In genomic region chr14:35301334-35302210, GRCh38 we compare ENCODE assay signal across 13 cellular contexts. TPM values are rescaled to one million over a fixed set of nuclear protein-coding genes. Genes with fewer than 3 reads are reported as not detected.
A peak's percentile ranks its signal among the peaks of the same experiment; 100 is the strongest.
DNase-seq lines count a peak whose midpoint lies in the region; ATAC-seq and TF ChIP-seq lines count a peak whose summit lies in the region.
"Had no signal": no experiment of that assay in that cellular context is flagged by ENCODE, and none has a peak within 500 bp of the region (broad histone marks: within the 10 kb centered on the region; RNA-seq: fewer than 3 reads in every experiment).

No MANE protein-coding gene starts in this region.

- H3K27ac Mint-ChIP-seq in activated T-helper 1 cell treated with anti-CD3 and anti-CD28 coated beads, Interleukin-12 subunit alpha, Interleukin-12 subunit beta, Interleukin-2, Interleukin-4 antibody, amounts not matched to agents 30 ng/mL and 10 ng/mL and 1 ng/mL, durations not matched to agents 14 hours and 24 hours and 36 hours, result peak overlapping the region; percentile 89
- H3K27ac Mint-ChIP-seq in natural killer cell treated with Interleukin-12 subunit alpha and Interleukin-12 subunit beta and Interleukin-15 and Interleukin-18, amount 100 ng/mL, for 72 hours, result peak overlapping the region; percentile 63 to 77

- no peak overlapping the region for H2AFZ ChIP-seq in DND-41 (ENCODE audit: low read depth, low read length)

- H3K79me2 ChIP-seq in DND-41 (ENCODE audit: insufficient read depth, low read length), result peaks cover 100% of the 10 kb centered on the region

- peak overlapping the region in 1 of 2 experiments; percentile 31; a peak in 1 of 4 replicates for H3K4me3 ChIP-seq in DND-41 (ENCODE audit: low read depth in 1 of 2, low read length in 2 of 2)
- H3K4me3 ChIP-seq: tibial artery had no signal

- intact Hi-C loops in activated T-helper 1 cell treated with anti-CD3 and anti-CD28 coated beads, Interleukin-12 subunit alpha, Interleukin-12 subunit beta, Interleukin-2, Interleukin-4 antibody, amounts not matched to agents 30 ng/mL and 10 ng/mL and 1 ng/mL, durations not matched to agents 14 hours and 24 hours and 36 hours (cut with micrococcal nuclease), result loop anchor here (1.0 kb wide), 5 partner anchors 9 to 70 kb away; partner anchors contain the start of gene PSMA6

- peaks cover 17% of the 10 kb centered on the region for H3K36me3 Mint-ChIP-seq in activated T-helper 1 cell treated with anti-CD3 and anti-CD28 coated beads, Interleukin-12 subunit alpha, Interleukin-12 subunit beta, Interleukin-2, Interleukin-4 antibody, amounts not matched to agents 30 ng/mL and 10 ng/mL and 1 ng/mL, durations not matched to agents 14 hours and 24 hours and 36 hours (ENCODE audit: low read depth)
- peaks cover 34% of the 10 kb centered on the region for H3K36me3 Mint-ChIP-seq in natural killer cell treated with Interleukin-12 subunit alpha and Interleukin-12 subunit beta and Interleukin-15 and Interleukin-18, amount 100 ng/mL, for 72 hours

- H3K27me3 ChIP-seq in DND-41 (ENCODE audit: insufficient read depth, low read length, poor library complexity), result no peaks in the 10 kb centered on the region
- H3K27me3 ChIP-seq: brain microvascular endothelial cell, tibial artery had no signal

- DNase-seq in DMS53 (lab: John Stamatoyannopoulos, UW), result peak; percentile 28
- no peak for DNase-seq in DMS53 treated with DMSO at 0.1 percent for 48 hours (lab: John Stamatoyannopoulos, UW; ENCODE audit: unreplicated experiment)
- peak; percentile 53 for DNase-seq in DND-41
- no peak for DNase-seq in activated T-helper 1 cell treated with anti-CD3 and anti-CD28 coated beads, Interleukin-12 subunit alpha, Interleukin-12 subunit beta, Interleukin-2, Interleukin-4 antibody, amounts not matched to agents 30 ng/mL and 10 ng/mL and 1 ng/mL, durations not matched to agents 14 hours and 24 hours and 36 hours (ENCODE audit: low spot score)
- DNase-seq in natural killer cell treated with Interleukin-12 subunit alpha and Interleukin-12 subunit beta and Interleukin-15 and Interleukin-18, amount 100 ng/mL, for 72 hours (ENCODE audit: low spot score), result no peak
- DNase-seq in HUDEP-2 (lab: John Stamatoyannopoulos, UW; ENCODE audit: unreplicated experiment in 76 of 76), result no peak
- DNase-seq: 8988T; activated CD8-positive, alpha-beta memory T cell treated with anti-CD3 and anti-CD28 coated beads, Interleukin-2, amount 50 U/mL, for 4 hours; brain microvascular endothelial cell; NCI-H510A; tibial artery had no signal

- H3K4me1 ChIP-seq in DND-41 (ENCODE audit: insufficient read depth, low read length), result peaks cover 84% of the 10 kb centered on the region

- no peak for TF ChIP-seq CTCF in DND-41 (IDR thresholded peaks at IDR 0.05; ENCODE audit: borderline replicate concordance, extremely low read depth, low read length, poor library complexity, severe bottlenecking)

- peaks cover 84% of the 10 kb centered on the region for H4K20me1 ChIP-seq in DND-41 (ENCODE audit: insufficient read depth, low read length)

- ATAC-seq in DND-41 (ENCODE audit: insufficient read depth, low read depth), result peak; percentile 57
- peak; percentile 49 to 62 for ATAC-seq in natural killer cell treated with Interleukin-12 subunit alpha and Interleukin-12 subunit beta and Interleukin-15 and Interleukin-18, amount 100 ng/mL, for 72 hours
- ATAC-seq in GM18519 (IDR thresholded peaks at IDR 0.05; ENCODE audit: low FRiP score, unreplicated experiment), result no peak
- no peak for ATAC-seq in HG02981 (IDR thresholded peaks at IDR 0.05; ENCODE audit: unreplicated experiment)

- peaks cover 58% of the 10 kb centered on the region for H3K36me3 ChIP-seq in DND-41 (ENCODE audit: insufficient read depth, low read length)
- H3K36me3 ChIP-seq: brain microvascular endothelial cell, tibial artery had no signal

- peak overlapping the region; percentile 37 for H3K4me3 Mint-ChIP-seq in activated T-helper 1 cell treated with anti-CD3 and anti-CD28 coated beads, Interleukin-12 subunit alpha, Interleukin-12 subunit beta, Interleukin-2, Interleukin-4 antibody, amounts not matched to agents 30 ng/mL and 10 ng/mL and 1 ng/mL, durations not matched to agents 14 hours and 24 hours and 36 hours
- H3K4me3 Mint-ChIP-seq in natural killer cell treated with Interleukin-12 subunit alpha and Interleukin-12 subunit beta and Interleukin-15 and Interleukin-18, amount 100 ng/mL, for 72 hours, result peak overlapping the region; percentile 66

- H3K4me2 ChIP-seq in DND-41 (ENCODE audit: insufficient read depth, low read length), result peak overlapping the region; percentile 83

- peak overlapping the region; percentile 33; the same call in 1 of the 2 replicates for H3K9ac ChIP-seq in DND-41 (ENCODE audit: low read depth, low read length)

- peak overlapping the region; percentile 69 for H3K27ac ChIP-seq in DND-41 (ENCODE audit: low read length)
- H3K27ac ChIP-seq: brain microvascular endothelial cell had no signal

- H3K9me3 Mint-ChIP-seq in activated T-helper 1 cell treated with anti-CD3 and anti-CD28 coated beads, Interleukin-12 subunit alpha, Interleukin-12 subunit beta, Interleukin-2, Interleukin-4 antibody, amounts not matched to agents 30 ng/mL and 10 ng/mL and 1 ng/mL, durations not matched to agents 14 hours and 24 hours and 36 hours, result peaks cover 3% of the 10 kb centered on the region
- H3K9me3 Mint-ChIP-seq in natural killer cell treated with Interleukin-12 subunit alpha and Interleukin-12 subunit beta and Interleukin-15 and Interleukin-18, amount 100 ng/mL, for 72 hours, result no peaks in the 10 kb centered on the region

- H3K9me3 ChIP-seq in DND-41 (ENCODE audit: insufficient read depth, low read length, severe bottlenecking), result no peaks in the 10 kb centered on the region
- H3K9me3 ChIP-seq: tibial artery had no signal

- H3K4me1 Mint-ChIP-seq in activated T-helper 1 cell treated with anti-CD3 and anti-CD28 coated beads, Interleukin-12 subunit alpha, Interleukin-12 subunit beta, Interleukin-2, Interleukin-4 antibody, amounts not matched to agents 30 ng/mL and 10 ng/mL and 1 ng/mL, durations not matched to agents 14 hours and 24 hours and 36 hours (ENCODE audit: low read depth), result peaks cover 46% of the 10 kb centered on the region
- peaks cover 52 to 57% of the 10 kb centered on the region in 2 donors for H3K4me1 Mint-ChIP-seq in natural killer cell treated with Interleukin-12 subunit alpha and Interleukin-12 subunit beta and Interleukin-15 and Interleukin-18, amount 100 ng/mL, for 72 hours (ENCODE audit: low read depth in 2 of 2)

- no peaks in the 10 kb centered on the region for H3K27me3 Mint-ChIP-seq in activated T-helper 1 cell treated with anti-CD3 and anti-CD28 coated beads, Interleukin-12 subunit alpha, Interleukin-12 subunit beta, Interleukin-2, Interleukin-4 antibody, amounts not matched to agents 30 ng/mL and 10 ng/mL and 1 ng/mL, durations not matched to agents 14 hours and 24 hours and 36 hours (ENCODE audit: insufficient read depth)
- H3K27me3 Mint-ChIP-seq in natural killer cell treated with Interleukin-12 subunit alpha and Interleukin-12 subunit beta and Interleukin-15 and Interleukin-18, amount 100 ng/mL, for 72 hours, result no peaks in the 10 kb centered on the region

RNA-seq across cellular contexts. Expression of gene PSMA6, which starts 9.4 kb away (rescaled TPM):
- total RNA-seq in activated T-helper 1 cell treated with anti-CD3 and anti-CD28 coated beads, Interleukin-12 subunit alpha, Interleukin-12 subunit beta, Interleukin-2, Interleukin-4 antibody, amounts not matched to agents 30 ng/mL and 10 ng/mL and 1 ng/mL, durations not matched to agents 14 hours and 24 hours and 36 hours, result 475 and 479 TPM in 2 replicates
- total RNA-seq in natural killer cell treated with Interleukin-12 subunit alpha and Interleukin-12 subunit beta and Interleukin-15 and Interleukin-18, amount 100 ng/mL, for 72 hours, result 100 to 1,000 TPM; 464 to 704 TPM

Comparison
In these comparisons a context has a peak if more than half of its experiments do, and no peak if none do; other contexts are left out.
1. DNase-seq: peak in DMS53 (single experiment) and DND-41 (single experiment); none in DMS53 treated with DMSO at 0.1 percent for 48 hours (single experiment), activated T-helper 1 cell treated with anti-CD3 and anti-CD28 coated beads, Interleukin-12 subunit alpha, Interleukin-12 subunit beta, Interleukin-2, Interleukin-4 antibody, amounts not matched to agents 30 ng/mL and 10 ng/mL and 1 ng/mL, durations not matched to agents 14 hours and 24 hours and 36 hours (single experiment), natural killer cell treated with Interleukin-12 subunit alpha and Interleukin-12 subunit beta and Interleukin-15 and Interleukin-18, amount 100 ng/mL, for 72 hours (single experiment) and HUDEP-2 (0 of 76).
2. ATAC-seq: peak in DND-41 (single experiment) and natural killer cell treated with Interleukin-12 subunit alpha and Interleukin-12 subunit beta and Interleukin-15 and Interleukin-18, amount 100 ng/mL, for 72 hours (2 of 2); none in GM18519 (single experiment) and HG02981 (single experiment).